ENCODE assay signal across 20 cellular contexts in genomic region chr12:80442426-80443222, GRCh38. TPM values are rescaled to one million over a fixed set of nuclear protein-coding genes. Genes with fewer than 3 reads are reported as not detected.
DNase-seq lines count a peak whose midpoint lies in the region; ATAC-seq and TF ChIP-seq lines count a peak whose summit lies in the region.
"Had no signal": no experiment of that assay in that cellular context is flagged by ENCODE, and none has a peak within 500 bp of the region (broad histone marks: within the 10 kb centered on the region; RNA-seq: fewer than 3 reads in every experiment).

No MANE protein-coding gene starts in this region.

- no peaks in the 10 kb centered on the region for H3K36me3 ChIP-seq in GM23248 (ENCODE audit: low read depth)
- H3K36me3 ChIP-seq in neuronal stem cell (replicated peaks in 1 of 2; ENCODE audit: control insufficient read depth in 2 of 2, insufficient read depth in 2 of 2, low read length in 2 of 2): no peaks in the 10 kb centered on the region
- H3K36me3 ChIP-seq: ascending aorta, gastroesophageal sphincter had no signal

- no peaks in the 10 kb centered on the region for H3K9me3 ChIP-seq in GM23248 (ENCODE audit: low read depth)
- peaks cover 0 to 4% of the 10 kb centered on the region in 2 donors for H3K9me3 ChIP-seq in neuronal stem cell (replicated peaks in 1 of 2; ENCODE audit: control insufficient read depth in 2 of 2, insufficient read depth in 1 of 2, low read depth in 1 of 2, low read length in 2 of 2)
- H3K9me3 ChIP-seq: ascending aorta, gastroesophageal sphincter had no signal

- H3K27ac ChIP-seq in GM23248 (no peak overlapping the region), neuronal stem cell (replicated peaks; ENCODE audit: low read length) (no peak overlapping the region)
- H3K27ac ChIP-seq: ascending aorta, coronary artery, gastroesophageal sphincter, SK-N-MC had no signal

- TF ChIP-seq CTCF in epithelial cell of esophagus (IDR thresholded peaks at IDR 0.05; ENCODE audit: insufficient read depth, low read depth, low read length, missing control alignments): peak; percentile 10

- peak overlapping the region; percentile 37 for H2AFZ ChIP-seq in GM23248
- H2AFZ ChIP-seq in neuronal stem cell (ENCODE audit: low read length): peak overlapping the region; percentile 21

- in situ Hi-C loops in GM23248 (cut with MboI): no loop called here

- H3K9ac ChIP-seq in GM23248: no peak overlapping the region
- no peak overlapping the region for H3K9ac ChIP-seq in neuronal stem cell (ENCODE audit: low read depth, low read length, poor library complexity)

- H3K23ac ChIP-seq in neuronal stem cell (ENCODE audit: low read depth, low read length, poor library complexity): no peak overlapping the region

- H2BK120ac ChIP-seq in neuronal stem cell (ENCODE audit: low read depth, low read length): no peak overlapping the region

- H3F3A ChIP-seq in GM23248 (ENCODE audit: insufficient read depth): peaks cover 6% of the 10 kb centered on the region; the same call in 1 of the 2 replicates

- H4K20me1 ChIP-seq in GM23248 (ENCODE audit: insufficient read depth): no peaks in the 10 kb centered on the region

- H3K4me2 ChIP-seq in GM23248 (ENCODE audit: unreplicated experiment): no peak overlapping the region
- no peak overlapping the region for H3K4me2 ChIP-seq in neuronal stem cell (ENCODE audit: insufficient read depth, low read length, poor library complexity, severe bottlenecking)

- H3K27me3 ChIP-seq in GM23248 (replicated peaks; ENCODE audit: insufficient read depth) (no peaks in the 10 kb centered on the region), neuronal stem cell (ENCODE audit: control insufficient read depth in 3 of 3, insufficient read depth in 3 of 3, low read depth in 1 of 3, low read length in 3 of 3) (no peaks in the 10 kb centered on the region)
- H3K27me3 ChIP-seq: ascending aorta, gastroesophageal sphincter had no signal

- H3K4ac ChIP-seq in neuronal stem cell (ENCODE audit: low read length): no peak overlapping the region

- H3K14ac ChIP-seq in neuronal stem cell (ENCODE audit: low read length): no peak overlapping the region

- H2BK15ac ChIP-seq in neuronal stem cell (ENCODE audit: low read length): no peak overlapping the region

- H2AK5ac ChIP-seq in neuronal stem cell (ENCODE audit: low read depth, low read length): no peak overlapping the region

- no peaks in the 10 kb centered on the region for H3K79me1 ChIP-seq in neuronal stem cell (ENCODE audit: low read depth, low read length)

- no peaks in the 10 kb centered on the region for H3K9me2 ChIP-seq in GM23248 (ENCODE audit: insufficient read depth)

- H2BK12ac ChIP-seq in neuronal stem cell (ENCODE audit: low read length): no peak overlapping the region

- peaks cover 48% of the 10 kb centered on the region for H3K4me1 ChIP-seq in GM23248 (ENCODE audit: insufficient read depth)
- H3K4me1 ChIP-seq in neuronal stem cell (ENCODE audit: control insufficient read depth in 2 of 2, insufficient read depth in 1 of 2, low read depth in 1 of 2, low read length in 2 of 2): peaks cover 0 to 7% of the 10 kb centered on the region in 2 donors

- no peak overlapping the region for H4K91ac ChIP-seq in neuronal stem cell (ENCODE audit: low read depth, low read length, poor library complexity)

- ATAC-seq in HG02970 (IDR thresholded peaks at IDR 0.05; ENCODE audit: low FRiP score, unreplicated experiment) (no peak), HG03280 (IDR thresholded peaks at IDR 0.05; ENCODE audit: unreplicated experiment) (no peak)
- ATAC-seq: activated CD8-positive, alpha-beta T cell treated with anti-CD3 and anti-CD28 coated beads for 36 hours; activated T-cell treated with anti-CD3 and anti-CD28 coated beads, Interleukin-2, amount 50 U/mL, for 4 hours; CD8-positive, alpha-beta T cell; gastroesophageal sphincter; WTC11 had no signal

- no peak overlapping the region for H3K18ac ChIP-seq in neuronal stem cell (ENCODE audit: low read length)

- no peak overlapping the region for H2BK5ac ChIP-seq in neuronal stem cell (ENCODE audit: low read length)

- no peaks in the 10 kb centered on the region for H3K79me2 ChIP-seq in GM23248 (ENCODE audit: insufficient read depth)

- no peak overlapping the region for H3K4me3 ChIP-seq in GM23248
- H3K4me3 ChIP-seq in epithelial cell of esophagus (ENCODE audit: low read length): no peak overlapping the region
- H3K4me3 ChIP-seq in neuronal stem cell (ENCODE audit: low read length in 2 of 2): no peak overlapping the region
- H3K4me3 ChIP-seq: ascending aorta, coronary artery, gastroesophageal sphincter, SK-N-MC had no signal

- DNase-seq in GM23248: no peak
- DNase-seq in OCI-M1 (lab: John Stamatoyannopoulos, UW): peak; percentile 73
- DNase-seq in epithelial cell of esophagus (ENCODE audit: low read depth): peak; percentile 76
- no peak for DNase-seq in neuronal stem cell (ENCODE audit: low spot score)
- DNase-seq in SHP77 (lab: John Stamatoyannopoulos, UW): no peak
- no peak for DNase-seq in NCI-H2196 (lab: John Stamatoyannopoulos, UW; ENCODE audit: unreplicated experiment)
- DNase-seq: activated CD8-positive, alpha-beta T cell treated with anti-CD3 and anti-CD28 coated beads for 36 hours; activated naive CD4-positive, alpha-beta T cell treated with anti-CD3 and anti-CD28 coated beads, Interleukin-2, amount 50 U/mL, for 16 hours; activated T-cell treated with anti-CD3 and anti-CD28 coated beads, Interleukin-2, amount 50 U/mL, for 4 hours; CD8-positive, alpha-beta T cell; DMS79 treated with DMSO at 0.1 percent for 48 hours; NCI-H1105; NCI-H2107 had no signal

- H4K8ac ChIP-seq in neuronal stem cell (ENCODE audit: low read depth, low read length): no peak overlapping the region

- WGBS in GM23248 (ENCODE audit: low coverage in 1 of 2, low lambda C conversion rate in 2 of 2, missing lambda C conversion rate in 2 of 2), 2 experiments: 61 to 63% methylated on average over 7 of the region's 7 CpGs
- no CpG with 5 or more reads among the region's 7 CpGs for WGBS in neuronal stem cell (ENCODE audit: extremely low coverage in 2 of 2, insufficient read length in 2 of 2, insufficient replicate concordance in 1 of 2), 2 donors

RNA-seq across cellular contexts. Expression of gene PTPRQ, which starts 1.4 kb away (rescaled TPM):
- total RNA-seq in GM23248 (2014; rRNA removed; shearing (Covaris generic)): 0.11 and 0.76 TPM in 2 replicates
- polyA plus RNA-seq in GM23248 (2016; fragmentation: Nextera tagmentation; extraction: Ambion mirVana): 0.15 and 0.18 TPM in 2 replicates
- polyA plus RNA-seq in neuronal stem cell (2013, experiment 1 of 2): 0.07 TPM
- polyA plus RNA-seq in neuronal stem cell (2013, experiment 2 of 2): 0.04 TPM
- total RNA-seq: activated CD8-positive, alpha-beta T cell treated with anti-CD3 and anti-CD28 coated beads for 36 hours; activated T-cell treated with anti-CD3 and anti-CD28 coated beads, Interleukin-2, amount 50 U/mL, for 4 hours; CD8-positive, alpha-beta T cell; WTC11 had no signal

Comparison
In these comparisons a context has a peak if more than half of its experiments do, and no peak if none do; other contexts are left out.
1. DNase-seq: peak in OCI-M1 (single experiment) and epithelial cell of esophagus (single experiment); none in GM23248 (single experiment), neuronal stem cell (single experiment), SHP77 (0 of 2) and NCI-H2196 (single experiment).